In the genomic region with DNA sequence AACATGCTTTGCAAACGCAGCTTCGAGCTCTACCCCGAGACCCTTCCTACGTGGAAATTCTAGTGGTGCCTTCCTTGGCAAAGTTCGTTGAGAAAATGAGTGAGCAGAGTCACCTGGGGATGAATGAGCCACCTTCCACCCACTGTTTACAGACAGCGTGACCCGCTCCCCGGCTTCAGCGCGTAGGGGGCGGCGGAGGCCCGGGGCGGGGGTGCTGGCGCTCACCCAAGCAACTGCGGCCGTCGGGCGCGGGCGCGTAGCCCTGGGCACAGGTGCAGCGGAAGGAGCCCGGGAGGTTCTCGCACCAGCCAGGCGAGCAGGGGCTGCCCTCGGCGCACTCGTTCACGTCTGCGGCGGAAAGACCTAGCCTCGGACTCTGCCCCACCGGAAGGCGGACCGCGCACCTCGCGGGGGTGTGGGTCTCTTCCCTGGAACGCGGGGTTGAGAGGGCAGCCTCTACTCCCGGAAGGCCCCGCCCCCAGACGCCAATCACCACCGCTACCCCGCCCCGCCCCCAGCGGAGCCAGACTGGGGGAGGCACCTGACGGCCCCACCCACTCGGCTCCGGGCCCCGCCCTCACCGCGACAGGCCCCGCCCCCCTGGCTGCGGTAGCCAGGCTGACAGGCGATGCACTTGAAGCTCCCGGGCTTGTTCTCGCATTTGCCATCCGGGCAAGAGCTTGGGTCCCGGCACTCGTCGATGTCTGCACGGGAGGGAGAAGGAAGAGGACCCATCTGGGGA, we compare ENCODE assay signal across 8 cellular contexts. TPM values are rescaled to one million over a fixed set of nuclear protein-coding genes. Genes with fewer than 3 reads are reported as not detected.
DNase-seq lines count a peak whose midpoint lies in the region; ATAC-seq and TF ChIP-seq lines count a peak whose summit lies in the region.

No MANE protein-coding gene starts in this region.

- 43 to 57% methylated on average over 23 to 41 of the region's 64 CpGs for WGBS in tibial nerve, 2 donors

- H3K27me3 ChIP-seq in tibial nerve = no peaks in the 10 kb centered on the region

- H3K9me3 ChIP-seq in tibial nerve = no peaks in the 10 kb centered on the region

- TF ChIP-seq CTCF in epithelial cell of proximal tubule (conservative IDR thresholded peaks at IDR 0.05; ENCODE audit: low read depth, low read length) = no peak
- TF ChIP-seq CTCF in tibial nerve (IDR thresholded peaks at IDR 0.05) = no peak

- no peak for TF ChIP-seq POLR2A in tibial nerve (IDR thresholded peaks at IDR 0.05)

- DNase-seq in NCI-H2081 (lab: John Stamatoyannopoulos, UW) (peak; percentile 74 to 78), NCI-H2081 treated with DMSO at 0.1 percent for 48 hours (lab: John Stamatoyannopoulos, UW) (no peak), NCI-H748 (lab: John Stamatoyannopoulos, UW; ENCODE audit: unreplicated experiment) (peak; percentile 88), epithelial cell of proximal tubule (ENCODE audit: low read depth) (no peak), nucleus accumbens (lab: John Stamatoyannopoulos, UW) (peak in 29 of 56 donors; percentile 11 to 70 (median 32)), tibial nerve (ENCODE audit: low spot score in 2 of 2) (peak; percentile 71)
- peak; percentile 96 to 98 for DNase-seq in activated CD8-positive, alpha-beta memory T cell treated with anti-CD3 and anti-CD28 coated beads for 4 hours (ENCODE audit: low read depth in 2 of 2)

- H3K4me3 ChIP-seq in epithelial cell of proximal tubule (ENCODE audit: low read depth, low read length) = peak overlapping the region; percentile 53
- peak overlapping the region in 2 of 4 donors; percentile 42 to 45 for H3K4me3 ChIP-seq in tibial nerve

- peaks cover 0 to 85% (median 0%) of the 10 kb centered on the region in 3 donors for H3K36me3 ChIP-seq in tibial nerve

- TF ChIP-seq EP300 in tibial nerve (IDR thresholded peaks at IDR 0.05) = no peak

- peak; percentile 63 for ATAC-seq in HG03175 (IDR thresholded peaks at IDR 0.05; ENCODE audit: unreplicated experiment)

- H3K4me1 ChIP-seq in tibial nerve = peaks cover 0 to 27% (median 13%) of the 10 kb centered on the region in 4 donors

- H3K27ac ChIP-seq in tibial nerve = peak overlapping the region in 3 of 4 donors; percentile 31 to 77 (median 73)

RNA-seq across cellular contexts. Expression of a gene that starts 11.8 kb away (rescaled TPM):
- total RNA-seq in epithelial cell of proximal tubule = 34.9 and 102 TPM in 2 replicates
- total RNA-seq in tibial nerve = 100 to 1,000 TPM; 236 to 476 (median 386) TPM

RNA-seq across cellular contexts. Expression of a gene that starts 21.5 kb away (rescaled TPM):
- total RNA-seq in epithelial cell of proximal tubule = 81.2 and 101 TPM in 2 replicates
- total RNA-seq in tibial nerve = 100 to 1,000 TPM; 109 to 128 (median 112) TPM

RNA-seq across cellular contexts. Expression of a gene that starts 23.9 kb away (rescaled TPM):
- total RNA-seq in epithelial cell of proximal tubule (72.0 and 141 TPM in 2 replicates), tibial nerve (10 to 100 TPM; 49.6 to 70.8 (median 56.5) TPM)

RNA-seq across cellular contexts. Expression of a gene that starts 25.9 kb away (rescaled TPM):
- total RNA-seq in epithelial cell of proximal tubule = 64.0 and 67.1 TPM in 2 replicates
- 10 to 100 TPM; 40.8 to 55.3 (median 44.6) TPM for total RNA-seq in tibial nerve

RNA-seq across cellular contexts. Expression of a gene that starts 29.5 kb away (rescaled TPM):
- total RNA-seq in epithelial cell of proximal tubule = 26.1 and 26.3 TPM in 2 replicates
- 100 to 1,000 TPM in 3 of 4 donors, 10 to 100 TPM in 1; 87.3 to 186 (median 110) TPM for total RNA-seq in tibial nerve

Comparison
In these comparisons a context has a peak if more than half of its experiments do, and no peak if none do; other contexts are left out.
1. DNase-seq: peak in NCI-H2081 (2 of 2), NCI-H748 (single experiment), activated CD8-positive, alpha-beta memory T cell treated with anti-CD3 and anti-CD28 coated beads for 4 hours (2 of 2), nucleus accumbens (29 of 56) and tibial nerve (2 of 2); none in NCI-H2081 treated with DMSO at 0.1 percent for 48 hours (single experiment) and epithelial cell of proximal tubule (single experiment).